ENCODE assay signal across 2 cellular contexts in the genomic region with DNA sequence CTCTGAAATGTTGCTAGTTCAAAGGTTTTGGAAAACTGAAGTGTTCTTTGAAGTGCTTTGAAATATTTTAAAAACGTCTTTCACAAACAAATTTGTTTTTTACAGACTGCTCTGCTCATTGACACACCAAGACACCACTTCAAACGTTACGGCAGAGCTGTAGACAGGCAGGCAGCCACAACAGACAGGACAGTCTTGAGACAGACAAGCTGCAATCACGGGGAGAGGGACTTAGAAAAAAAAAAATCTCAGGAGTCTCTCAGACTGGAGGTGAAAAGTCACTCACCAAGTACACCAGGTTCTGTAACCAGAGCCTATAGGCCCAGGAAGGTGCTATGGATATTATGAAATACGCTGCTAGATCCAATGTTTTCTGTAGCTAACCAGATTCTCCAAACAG.
TF ChIP-seq lines count a peak whose summit lies in the region.

No MANE protein-coding gene starts in this region.

TF ChIP-seq in SK-N-SH, 30 proteins besides CTCF, POLR2A, EP300 and RAD21 (continued from another document):
- TF ChIP-seq PBX3 (IDR thresholded peaks at IDR 0.05), result no peak
- TF ChIP-seq, protein P1, sequence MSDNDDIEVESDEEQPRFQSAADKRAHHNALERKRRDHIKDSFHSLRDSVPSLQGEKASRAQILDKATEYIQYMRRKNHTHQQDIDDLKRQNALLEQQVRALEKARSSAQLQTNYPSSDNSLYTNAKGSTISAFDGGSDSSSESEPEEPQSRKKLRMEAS (IDR thresholded peaks at IDR 0.05; ENCODE audit: low read depth), result no peak
- TF ChIP-seq USF1 (IDR thresholded peaks at IDR 0.05; ENCODE audit: borderline replicate concordance, low read depth), result no peak
- TF ChIP-seq TCF12 (IDR thresholded peaks at IDR 0.05), result no peak
- no peak for TF ChIP-seq FOSL2 (IDR thresholded peaks at IDR 0.05; ENCODE audit: borderline replicate concordance, low read depth)

TF ChIP-seq in SK-N-SH treated with all-trans-retinoic acid at 6 μM for 48 hours, 23 proteins besides CTCF, POLR2A, EP300 and RAD21 (continued from another document):
- TF ChIP-seq, protein P2, sequence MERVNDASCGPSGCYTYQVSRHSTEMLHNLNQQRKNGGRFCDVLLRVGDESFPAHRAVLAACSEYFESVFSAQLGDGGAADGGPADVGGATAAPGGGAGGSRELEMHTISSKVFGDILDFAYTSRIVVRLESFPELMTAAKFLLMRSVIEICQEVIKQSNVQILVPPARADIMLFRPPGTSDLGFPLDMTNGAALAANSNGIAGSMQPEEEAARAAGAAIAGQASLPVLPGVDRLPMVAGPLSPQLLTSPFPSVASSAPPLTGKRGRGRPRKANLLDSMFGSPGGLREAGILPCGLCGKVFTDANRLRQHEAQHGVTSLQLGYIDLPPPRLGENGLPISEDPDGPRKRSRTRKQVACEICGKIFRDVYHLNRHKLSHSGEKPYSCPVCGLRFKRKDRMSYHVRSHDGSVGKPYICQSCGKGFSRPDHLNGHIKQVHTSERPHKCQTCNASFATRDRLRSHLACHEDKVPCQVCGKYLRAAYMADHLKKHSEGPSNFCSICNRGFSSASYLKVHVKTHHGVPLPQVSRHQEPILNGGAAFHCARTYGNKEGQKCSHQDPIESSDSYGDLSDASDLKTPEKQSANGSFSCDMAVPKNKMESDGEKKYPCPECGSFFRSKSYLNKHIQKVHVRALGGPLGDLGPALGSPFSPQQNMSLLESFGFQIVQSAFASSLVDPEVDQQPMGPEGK (CRISPR knock-in tag; IDR thresholded peaks at IDR 0.05; ENCODE audit: borderline replicate concordance), result no peak
- no peak for TF ChIP-seq ISL1 (CRISPR knock-in tag; IDR thresholded peaks at IDR 0.05)
- no peak for TF ChIP-seq RARB (CRISPR knock-in tag; IDR thresholded peaks at IDR 0.05)
- TF ChIP-seq ARNTL (CRISPR knock-in tag; IDR thresholded peaks at IDR 0.05; ENCODE audit: borderline replicate concordance, low read depth), result no peak
- no peak for TF ChIP-seq SNAI2 (CRISPR knock-in tag; IDR thresholded peaks at IDR 0.05)
- no peak for TF ChIP-seq ZNF565 (CRISPR knock-in tag; conservative IDR thresholded peaks at IDR 0.05; ENCODE audit: low read depth)
- no peak for TF ChIP-seq ZNF8 (CRISPR knock-in tag; IDR thresholded peaks at IDR 0.05)
- TF ChIP-seq, protein P3, sequence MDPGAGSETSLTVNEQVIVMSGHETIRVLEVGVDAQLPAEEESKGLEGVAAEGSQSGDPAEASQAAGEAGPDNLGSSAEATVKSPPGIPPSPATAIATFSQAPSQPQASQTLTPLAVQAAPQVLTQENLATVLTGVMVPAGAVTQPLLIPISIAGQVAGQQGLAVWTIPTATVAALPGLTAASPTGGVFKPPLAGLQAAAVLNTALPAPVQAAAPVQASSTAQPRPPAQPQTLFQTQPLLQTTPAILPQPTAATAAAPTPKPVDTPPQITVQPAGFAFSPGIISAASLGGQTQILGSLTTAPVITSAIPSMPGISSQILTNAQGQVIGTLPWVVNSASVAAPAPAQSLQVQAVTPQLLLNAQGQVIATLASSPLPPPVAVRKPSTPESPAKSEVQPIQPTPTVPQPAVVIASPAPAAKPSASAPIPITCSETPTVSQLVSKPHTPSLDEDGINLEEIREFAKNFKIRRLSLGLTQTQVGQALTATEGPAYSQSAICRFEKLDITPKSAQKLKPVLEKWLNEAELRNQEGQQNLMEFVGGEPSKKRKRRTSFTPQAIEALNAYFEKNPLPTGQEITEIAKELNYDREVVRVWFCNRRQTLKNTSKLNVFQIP (CRISPR knock-in tag; IDR thresholded peaks at IDR 0.05; ENCODE audit: borderline replicate concordance, low read depth), result no peak
TF ChIP-seq in SK-N-SH treated with all-trans-retinoic acid at 6 μM for 48 hours: peak in this region for 0.
